ENCODE assay signal across 1 cellular context in the genomic region with DNA sequence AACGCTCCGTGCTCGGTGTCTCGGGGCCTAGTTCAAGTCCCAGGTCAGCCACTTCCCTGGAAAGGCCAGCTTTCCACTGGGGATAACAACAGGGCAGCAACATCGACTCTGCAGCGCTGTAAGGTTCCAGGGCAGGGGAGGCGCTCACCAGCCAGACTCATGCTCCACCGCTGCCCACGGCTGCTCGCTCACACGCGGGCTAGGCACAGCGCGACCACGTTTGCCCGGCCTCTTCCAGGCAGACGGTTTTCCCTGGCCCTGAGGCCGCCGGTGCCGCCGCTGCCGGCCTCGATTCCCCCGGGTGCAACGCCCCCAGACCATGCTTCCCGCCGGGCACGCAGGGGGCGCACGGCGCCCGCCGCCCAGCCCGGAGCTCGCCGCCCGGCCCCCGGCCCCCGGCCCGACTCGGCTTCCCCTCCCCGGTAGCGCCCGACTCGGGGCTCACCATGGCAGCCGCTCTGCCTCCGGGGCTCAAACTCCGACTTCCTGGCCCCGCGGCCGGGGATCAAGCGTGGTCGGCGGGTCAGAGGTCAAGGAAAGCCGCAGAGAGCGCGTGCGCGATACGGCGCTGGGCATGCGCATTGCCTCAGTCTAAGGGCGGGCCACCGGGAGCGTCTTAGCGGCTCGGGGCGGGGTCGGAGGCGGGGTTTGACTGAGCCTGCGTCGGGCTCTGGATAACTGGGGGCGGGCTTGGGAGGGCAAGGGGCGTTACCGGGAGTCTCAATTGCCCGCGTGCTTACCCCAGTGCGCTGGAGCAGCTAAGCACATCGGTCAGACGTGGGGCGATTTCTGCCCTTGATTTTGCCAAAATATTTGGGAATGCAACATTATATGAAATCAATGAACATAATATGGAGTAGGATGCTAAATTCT.
A peak's percentile ranks its signal among the peaks of the same experiment; 100 is the strongest.
TF ChIP-seq lines count a peak whose summit lies in the region.

A gene (minus strand): TSS at position 535 of the 873 bp plus-strand sequence. CDS start 87 bp downstream, at position 448.

TF ChIP-seq in SK-N-SH, 30 proteins besides CTCF, POLR2A, EP300 and RAD21 (continued from another document):
- TF ChIP-seq, protein P1, sequence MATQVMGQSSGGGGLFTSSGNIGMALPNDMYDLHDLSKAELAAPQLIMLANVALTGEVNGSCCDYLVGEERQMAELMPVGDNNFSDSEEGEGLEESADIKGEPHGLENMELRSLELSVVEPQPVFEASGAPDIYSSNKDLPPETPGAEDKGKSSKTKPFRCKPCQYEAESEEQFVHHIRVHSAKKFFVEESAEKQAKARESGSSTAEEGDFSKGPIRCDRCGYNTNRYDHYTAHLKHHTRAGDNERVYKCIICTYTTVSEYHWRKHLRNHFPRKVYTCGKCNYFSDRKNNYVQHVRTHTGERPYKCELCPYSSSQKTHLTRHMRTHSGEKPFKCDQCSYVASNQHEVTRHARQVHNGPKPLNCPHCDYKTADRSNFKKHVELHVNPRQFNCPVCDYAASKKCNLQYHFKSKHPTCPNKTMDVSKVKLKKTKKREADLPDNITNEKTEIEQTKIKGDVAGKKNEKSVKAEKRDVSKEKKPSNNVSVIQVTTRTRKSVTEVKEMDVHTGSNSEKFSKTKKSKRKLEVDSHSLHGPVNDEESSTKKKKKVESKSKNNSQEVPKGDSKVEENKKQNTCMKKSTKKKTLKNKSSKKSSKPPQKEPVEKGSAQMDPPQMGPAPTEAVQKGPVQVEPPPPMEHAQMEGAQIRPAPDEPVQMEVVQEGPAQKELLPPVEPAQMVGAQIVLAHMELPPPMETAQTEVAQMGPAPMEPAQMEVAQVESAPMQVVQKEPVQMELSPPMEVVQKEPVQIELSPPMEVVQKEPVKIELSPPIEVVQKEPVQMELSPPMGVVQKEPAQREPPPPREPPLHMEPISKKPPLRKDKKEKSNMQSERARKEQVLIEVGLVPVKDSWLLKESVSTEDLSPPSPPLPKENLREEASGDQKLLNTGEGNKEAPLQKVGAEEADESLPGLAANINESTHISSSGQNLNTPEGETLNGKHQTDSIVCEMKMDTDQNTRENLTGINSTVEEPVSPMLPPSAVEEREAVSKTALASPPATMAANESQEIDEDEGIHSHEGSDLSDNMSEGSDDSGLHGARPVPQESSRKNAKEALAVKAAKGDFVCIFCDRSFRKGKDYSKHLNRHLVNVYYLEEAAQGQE (IDR thresholded peaks at IDR 0.05; ENCODE audit: low read depth, low read length) = no peak
- no peak for TF ChIP-seq TCF12 (IDR thresholded peaks at IDR 0.05)
- TF ChIP-seq JUND (IDR thresholded peaks at IDR 0.05) = no peak
- no peak for TF ChIP-seq FOXJ3 (CRISPR knock-in tag; IDR thresholded peaks at IDR 0.05)
- peak; percentile 2 for TF ChIP-seq CHD2 (IDR thresholded peaks at IDR 0.05; ENCODE audit: low read length, partially characterized antibody)
- TF ChIP-seq, protein P2, sequence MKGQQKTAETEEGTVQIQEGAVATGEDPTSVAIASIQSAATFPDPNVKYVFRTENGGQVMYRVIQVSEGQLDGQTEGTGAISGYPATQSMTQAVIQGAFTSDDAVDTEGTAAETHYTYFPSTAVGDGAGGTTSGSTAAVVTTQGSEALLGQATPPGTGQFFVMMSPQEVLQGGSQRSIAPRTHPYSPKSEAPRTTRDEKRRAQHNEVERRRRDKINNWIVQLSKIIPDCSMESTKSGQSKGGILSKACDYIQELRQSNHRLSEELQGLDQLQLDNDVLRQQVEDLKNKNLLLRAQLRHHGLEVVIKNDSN (IDR thresholded peaks at IDR 0.05; ENCODE audit: borderline replicate concordance, low read depth) = no peak
- TF ChIP-seq, protein P3, sequence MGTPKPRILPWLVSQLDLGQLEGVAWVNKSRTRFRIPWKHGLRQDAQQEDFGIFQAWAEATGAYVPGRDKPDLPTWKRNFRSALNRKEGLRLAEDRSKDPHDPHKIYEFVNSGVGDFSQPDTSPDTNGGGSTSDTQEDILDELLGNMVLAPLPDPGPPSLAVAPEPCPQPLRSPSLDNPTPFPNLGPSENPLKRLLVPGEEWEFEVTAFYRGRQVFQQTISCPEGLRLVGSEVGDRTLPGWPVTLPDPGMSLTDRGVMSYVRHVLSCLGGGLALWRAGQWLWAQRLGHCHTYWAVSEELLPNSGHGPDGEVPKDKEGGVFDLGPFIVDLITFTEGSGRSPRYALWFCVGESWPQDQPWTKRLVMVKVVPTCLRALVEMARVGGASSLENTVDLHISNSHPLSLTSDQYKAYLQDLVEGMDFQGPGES (IDR thresholded peaks at IDR 0.05; ENCODE audit: low read depth, low read length) = no peak
- TF ChIP-seq, protein P4, sequence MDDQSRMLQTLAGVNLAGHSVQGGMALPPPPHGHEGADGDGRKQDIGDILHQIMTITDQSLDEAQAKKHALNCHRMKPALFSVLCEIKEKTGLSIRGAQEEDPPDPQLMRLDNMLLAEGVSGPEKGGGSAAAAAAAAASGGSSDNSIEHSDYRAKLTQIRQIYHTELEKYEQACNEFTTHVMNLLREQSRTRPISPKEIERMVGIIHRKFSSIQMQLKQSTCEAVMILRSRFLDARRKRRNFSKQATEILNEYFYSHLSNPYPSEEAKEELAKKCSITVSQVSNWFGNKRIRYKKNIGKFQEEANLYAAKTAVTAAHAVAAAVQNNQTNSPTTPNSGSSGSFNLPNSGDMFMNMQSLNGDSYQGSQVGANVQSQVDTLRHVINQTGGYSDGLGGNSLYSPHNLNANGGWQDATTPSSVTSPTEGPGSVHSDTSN (IDR thresholded peaks at IDR 0.05) = no peak
- TF ChIP-seq GABPA (IDR thresholded peaks at IDR 0.05; ENCODE audit: low read depth) = no peak
- TF ChIP-seq MEF2A (IDR thresholded peaks at IDR 0.05; ENCODE audit: borderline replicate concordance, low read depth) = no peak
- TF ChIP-seq SMC3 (IDR thresholded peaks at IDR 0.05; ENCODE audit: low read depth, low read length) = no peak
- TF ChIP-seq FOSL2 (IDR thresholded peaks at IDR 0.05; ENCODE audit: borderline replicate concordance, low read depth) = no peak
- TF ChIP-seq, protein P5, sequence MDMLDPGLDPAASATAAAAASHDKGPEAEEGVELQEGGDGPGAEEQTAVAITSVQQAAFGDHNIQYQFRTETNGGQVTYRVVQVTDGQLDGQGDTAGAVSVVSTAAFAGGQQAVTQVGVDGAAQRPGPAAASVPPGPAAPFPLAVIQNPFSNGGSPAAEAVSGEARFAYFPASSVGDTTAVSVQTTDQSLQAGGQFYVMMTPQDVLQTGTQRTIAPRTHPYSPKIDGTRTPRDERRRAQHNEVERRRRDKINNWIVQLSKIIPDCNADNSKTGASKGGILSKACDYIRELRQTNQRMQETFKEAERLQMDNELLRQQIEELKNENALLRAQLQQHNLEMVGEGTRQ (IDR thresholded peaks at IDR 0.05; ENCODE audit: borderline replicate concordance, low read depth, low read length) = no peak
- no peak for TF ChIP-seq GATA2 (CRISPR knock-in tag; IDR thresholded peaks at IDR 0.05)
- TF ChIP-seq NRF1 (IDR thresholded peaks at IDR 0.05; ENCODE audit: low read depth, low read length) = peak; percentile 95
- no peak for TF ChIP-seq TEAD4 (IDR thresholded peaks at IDR 0.05; ENCODE audit: borderline replicate concordance, insufficient read depth)
- TF ChIP-seq YY1 (IDR thresholded peaks at IDR 0.05; ENCODE audit: low read depth) = no peak
- TF ChIP-seq, protein P6, sequence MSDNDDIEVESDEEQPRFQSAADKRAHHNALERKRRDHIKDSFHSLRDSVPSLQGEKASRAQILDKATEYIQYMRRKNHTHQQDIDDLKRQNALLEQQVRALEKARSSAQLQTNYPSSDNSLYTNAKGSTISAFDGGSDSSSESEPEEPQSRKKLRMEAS (IDR thresholded peaks at IDR 0.05; ENCODE audit: low read depth) = peak; percentile 78
